Comparison of ENCODE assay signal across 12 cellular contexts in genomic region chr4:41538017-41538733, GRCh38. TPM values are rescaled to one million over a fixed set of nuclear protein-coding genes. Genes with fewer than 3 reads are reported as not detected.
A peak's percentile ranks its signal among the peaks of the same experiment; 100 is the strongest.
DNase-seq lines count a peak whose midpoint lies in the region; ATAC-seq and TF ChIP-seq lines count a peak whose summit lies in the region.
"Had no signal": no experiment of that assay in that cellular context is flagged by ENCODE, and none has a peak within 500 bp of the region (broad histone marks: within the 10 kb centered on the region; RNA-seq: fewer than 3 reads in every experiment).

Gene LIMCH1 (plus strand): TSS chr4:41538157. CDS start chr4:41605996, 67,839 bp downstream.

- no peaks in the 10 kb centered on the region for H3K27me3 ChIP-seq in iPS DF 6.9 (ENCODE audit: control insufficient read depth, insufficient read depth, low read length)

- H3K27ac ChIP-seq in iPS DF 6.9 (ENCODE audit: low read length): no peak within 1 kb of the TSS
- H3K27ac ChIP-seq: cardiac muscle cell had no signal

- TF ChIP-seq CTCF in brain (conservative IDR thresholded peaks at IDR 0.05): no peak

- intact Hi-C loops in sciatic nerve (cut with DNase I): no loop called here

- no peaks in the 10 kb centered on the region for H3K36me3 Mint-ChIP-seq in brain
- H3K36me3 Mint-ChIP-seq: CD4-positive, CD25-positive, alpha-beta regulatory T cell; natural killer cell had no signal

- no peak within 1 kb of the TSS for H3K4me3 ChIP-seq in iPS DF 6.9 (ENCODE audit: low read length)
- H3K4me3 ChIP-seq: cardiac muscle cell had no signal

- DNase-seq in Daoy (ENCODE audit: low read depth) (peak; percentile 66), iPS DF 6.9 (ENCODE audit: low read depth, low spot score) (peak; percentile 11), sciatic nerve (ENCODE audit: low spot score) (peak; percentile 67), GF-D8 (lab: John Stamatoyannopoulos, UW) (no peak)
- DNase-seq in stimulated activated naive CD4-positive, alpha-beta T cell treated with Interleukin-2 at 50 U/mL for 16 hours (lab: John Stamatoyannopoulos, UW): no peak
- DNase-seq in NK-92 treated with Interleukin-12 subunit alpha and Interleukin-12 subunit beta, amount 100 ng/mL, for 24 hours (lab: John Stamatoyannopoulos, UW): no peak
- DNase-seq: CD4-positive, CD25-positive, alpha-beta regulatory T cell; natural killer cell; NCI-H2081 had no signal

- peak within 1 kb of the TSS in 2 of 5 experiments; percentile 66 to 75 for H3K27ac Mint-ChIP-seq in brain
- H3K27ac Mint-ChIP-seq: CD4-positive, CD25-positive, alpha-beta regulatory T cell; natural killer cell had no signal

- ATAC-seq in sciatic nerve (peak; percentile 81), GM18861 (IDR thresholded peaks at IDR 0.05; ENCODE audit: unreplicated experiment) (no peak)
- ATAC-seq: natural killer cell had no signal

- H3K9me3 Mint-ChIP-seq in brain: no peaks in the 10 kb centered on the region

- no CpG with 5 or more reads among the region's 9 CpGs for WGBS in iPS DF 6.9 (ENCODE audit: insufficient coverage, insufficient read length)

- H3K4me3 Mint-ChIP-seq in brain: peak within 1 kb of the TSS in 1 of 5 experiments; percentile 32
- H3K4me3 Mint-ChIP-seq: CD4-positive, CD25-positive, alpha-beta regulatory T cell; natural killer cell had no signal

- H3K4me1 Mint-ChIP-seq in brain: peaks cover 53% of the 10 kb centered on the region
- H3K4me1 Mint-ChIP-seq: CD4-positive, CD25-positive, alpha-beta regulatory T cell; natural killer cell had no signal

- no peaks in the 10 kb centered on the region for H3K27me3 Mint-ChIP-seq in brain
- H3K27me3 Mint-ChIP-seq: CD4-positive, CD25-positive, alpha-beta regulatory T cell had no signal

- no peaks in the 10 kb centered on the region for H3K9me3 ChIP-seq in iPS DF 6.9 (ENCODE audit: control insufficient read depth, insufficient read depth, low read length)

- no peaks in the 10 kb centered on the region; the same call in 1 of the 2 replicates for H3K4me1 ChIP-seq in iPS DF 6.9 (ENCODE audit: control insufficient read depth, insufficient read depth, low read length)

- no peaks in the 10 kb centered on the region for H3K36me3 ChIP-seq in iPS DF 6.9 (ENCODE audit: control insufficient read depth, insufficient read depth, low read length)
- H3K36me3 ChIP-seq: cardiac muscle cell had no signal

RNA-seq across cellular contexts. Expression of gene LIMCH1, which starts in this region (rescaled TPM):
- total RNA-seq in Daoy (2014; rRNA removed; shearing (Covaris generic)): 30.2 and 40.7 TPM in 2 replicates
- 28.2 TPM for polyA plus RNA-seq in brain (ENCODE audit: insufficient read depth, low read depth, low replicate concordance)
- total RNA-seq in sciatic nerve: 195 TPM
- polyA plus RNA-seq: CD4-positive, CD25-positive, alpha-beta regulatory T cell had no signal

Comparison
In these comparisons a context has a peak if more than half of its experiments do, and no peak if none do; other contexts are left out.
1. DNase-seq: peak in Daoy (single experiment), iPS DF 6.9 (single experiment) and sciatic nerve (single experiment); none in stimulated activated naive CD4-positive, alpha-beta T cell treated with Interleukin-2 at 50 U/mL for 16 hours (single experiment), NK-92 treated with Interleukin-12 subunit alpha and Interleukin-12 subunit beta, amount 100 ng/mL, for 24 hours (single experiment) and GF-D8 (single experiment).